8 cellular contexts compared by ENCODE assay signal in the genomic region with DNA sequence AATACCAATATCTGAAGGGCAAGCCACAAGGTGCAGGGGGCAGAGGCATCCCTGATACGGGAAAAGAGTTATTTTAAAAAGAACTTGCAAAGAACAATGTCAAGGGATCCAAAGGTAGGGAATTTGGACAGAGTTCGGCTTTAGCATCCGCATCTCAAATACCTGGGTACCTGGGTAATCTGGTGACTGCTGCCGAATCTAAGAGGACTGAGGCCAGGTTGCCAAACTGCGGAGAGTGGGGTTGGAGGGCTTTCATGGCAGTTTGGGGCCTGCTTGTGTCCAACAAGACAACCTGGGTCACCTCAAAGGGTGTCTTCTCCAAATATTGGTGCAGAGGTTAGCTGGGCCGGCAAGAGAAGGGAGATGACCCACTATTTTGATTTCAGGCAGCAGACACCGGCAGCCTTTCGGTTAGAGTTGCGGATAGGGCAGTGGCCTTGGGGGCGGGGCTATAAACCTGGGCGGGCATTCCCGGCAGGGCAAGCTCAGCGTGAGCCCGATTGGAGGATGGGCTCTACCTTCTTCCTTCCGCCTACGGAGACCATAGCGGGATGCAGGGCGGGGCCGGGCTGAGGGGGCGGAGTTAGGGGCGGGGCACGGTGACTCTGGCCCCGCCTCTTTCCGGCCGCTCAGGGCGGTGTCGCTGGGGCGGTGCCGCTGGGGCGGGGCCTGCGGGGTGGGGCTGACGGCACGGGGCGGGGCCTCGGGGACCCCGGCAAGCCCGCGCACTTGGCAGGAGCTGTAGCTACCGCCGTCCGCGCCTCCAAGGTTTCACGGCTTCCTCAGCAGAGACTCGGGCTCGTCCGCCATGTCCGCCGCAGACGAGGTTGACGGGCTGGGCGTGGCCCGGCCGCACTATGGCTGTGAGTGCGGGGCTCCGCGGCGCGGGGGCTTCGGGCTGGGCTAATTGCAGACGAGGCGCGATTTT. TPM values are rescaled to one million over a fixed set of nuclear protein-coding genes. Genes with fewer than 3 reads are reported as not detected.
DNase-seq lines count a peak whose midpoint lies in the region; ATAC-seq and TF ChIP-seq lines count a peak whose summit lies in the region.

A gene with protein sequence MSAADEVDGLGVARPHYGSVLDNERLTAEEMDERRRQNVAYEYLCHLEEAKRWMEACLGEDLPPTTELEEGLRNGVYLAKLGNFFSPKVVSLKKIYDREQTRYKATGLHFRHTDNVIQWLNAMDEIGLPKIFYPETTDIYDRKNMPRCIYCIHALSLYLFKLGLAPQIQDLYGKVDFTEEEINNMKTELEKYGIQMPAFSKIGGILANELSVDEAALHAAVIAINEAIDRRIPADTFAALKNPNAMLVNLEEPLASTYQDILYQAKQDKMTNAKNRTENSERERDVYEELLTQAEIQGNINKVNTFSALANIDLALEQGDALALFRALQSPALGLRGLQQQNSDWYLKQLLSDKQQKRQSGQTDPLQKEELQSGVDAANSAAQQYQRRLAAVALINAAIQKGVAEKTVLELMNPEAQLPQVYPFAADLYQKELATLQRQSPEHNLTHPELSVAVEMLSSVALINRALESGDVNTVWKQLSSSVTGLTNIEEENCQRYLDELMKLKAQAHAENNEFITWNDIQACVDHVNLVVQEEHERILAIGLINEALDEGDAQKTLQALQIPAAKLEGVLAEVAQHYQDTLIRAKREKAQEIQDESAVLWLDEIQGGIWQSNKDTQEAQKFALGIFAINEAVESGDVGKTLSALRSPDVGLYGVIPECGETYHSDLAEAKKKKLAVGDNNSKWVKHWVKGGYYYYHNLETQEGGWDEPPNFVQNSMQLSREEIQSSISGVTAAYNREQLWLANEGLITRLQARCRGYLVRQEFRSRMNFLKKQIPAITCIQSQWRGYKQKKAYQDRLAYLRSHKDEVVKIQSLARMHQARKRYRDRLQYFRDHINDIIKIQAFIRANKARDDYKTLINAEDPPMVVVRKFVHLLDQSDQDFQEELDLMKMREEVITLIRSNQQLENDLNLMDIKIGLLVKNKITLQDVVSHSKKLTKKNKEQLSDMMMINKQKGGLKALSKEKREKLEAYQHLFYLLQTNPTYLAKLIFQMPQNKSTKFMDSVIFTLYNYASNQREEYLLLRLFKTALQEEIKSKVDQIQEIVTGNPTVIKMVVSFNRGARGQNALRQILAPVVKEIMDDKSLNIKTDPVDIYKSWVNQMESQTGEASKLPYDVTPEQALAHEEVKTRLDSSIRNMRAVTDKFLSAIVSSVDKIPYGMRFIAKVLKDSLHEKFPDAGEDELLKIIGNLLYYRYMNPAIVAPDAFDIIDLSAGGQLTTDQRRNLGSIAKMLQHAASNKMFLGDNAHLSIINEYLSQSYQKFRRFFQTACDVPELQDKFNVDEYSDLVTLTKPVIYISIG (N-terminal part only) (plus strand): TSS at position 709 of the 928 bp plus-strand sequence. CDS start 100 bp downstream, at position 809.

- H3K27me3 ChIP-seq in kidney epithelial cell (ENCODE audit: control insufficient read depth, insufficient read depth, low read length): no peaks in the 10 kb centered on the region

- TF ChIP-seq CTCF in AG09319 (IDR thresholded peaks at IDR 0.05; ENCODE audit: low read depth, low read length): no peak
- no peak for TF ChIP-seq CTCF in kidney epithelial cell (IDR thresholded peaks at IDR 0.05; ENCODE audit: insufficient read depth, low read length, poor library complexity, severe bottlenecking)

- peak; percentile 92 for DNase-seq in AG09319 (ENCODE audit: extremely low read depth, low read depth)
- peak; percentile 97 for DNase-seq in NCI-H446 treated with DMSO at 0.1 percent for 48 hours (lab: John Stamatoyannopoulos, UW)
- DNase-seq in activated CD4-positive, CD25-positive, alpha-beta regulatory T cell treated with anti-CD3 and anti-CD28 coated beads, Interleukin-2, amount 50 U/mL, for 72 hours: peak; percentile 97
- peak; percentile 90 to 92 for DNase-seq in cerebellar nuclear complex (lab: John Stamatoyannopoulos, UW)
- DNase-seq in kidney epithelial cell (ENCODE audit: low read depth): peak; percentile 85
- peak; percentile 96 to 98 for DNase-seq in stimulated activated CD4-positive, alpha-beta T cell treated with anti-CD3 and anti-CD28 coated beads, Interleukin-15, amount 100 ng/mL, for 48 hours (ENCODE audit: low read depth in 2 of 2)

- peak within 1 kb of the TSS; percentile 98 for H3K4me3 ChIP-seq in kidney epithelial cell (ENCODE audit: low read depth, low read length)

- ATAC-seq in GM19035 (IDR thresholded peaks at IDR 0.05; ENCODE audit: unreplicated experiment) (peak; percentile 92), HG03354 (IDR thresholded peaks at IDR 0.05; ENCODE audit: poor library complexity, severe bottlenecking, unreplicated experiment) (peak; percentile 91)

- H3K36me3 ChIP-seq in kidney epithelial cell (ENCODE audit: control insufficient read depth, insufficient read depth, low read length): peaks cover 2% of the 10 kb centered on the region

RNA-seq across cellular contexts. Expression of the gene that starts here (rescaled TPM):
- total RNA-seq in kidney epithelial cell: 197 and 205 TPM in 2 replicates

Comparison
In these comparisons a context has a peak if more than half of its experiments do, and no peak if none do; other contexts are left out.
1. Peak in every context shown above with its lines: DNase-seq, ATAC-seq and H3K4me3 ChIP-seq.